Comparison of ENCODE assay signal across 8 cellular contexts in genomic region chr3:53129344-53129743, GRCh38. TPM values are rescaled to one million over a fixed set of nuclear protein-coding genes. Genes with fewer than 3 reads are reported as not detected.
DNase-seq lines count a peak whose midpoint lies in the region; ATAC-seq and TF ChIP-seq lines count a peak whose summit lies in the region.

No MANE protein-coding gene starts in this region.

- H3K36me3 ChIP-seq in liver (ENCODE audit: control insufficient read depth in 4 of 4, insufficient read depth in 3 of 4, low read depth in 1 of 4, low read length in 3 of 4) (peaks cover 1 to 15% (median 11%) of the 10 kb centered on the region in 4 donors), transverse colon (peaks cover 0 to 16% (median 5%) of the 10 kb centered on the region in 4 donors)

- H3K27me3 ChIP-seq in liver (ENCODE audit: control insufficient read depth in 4 of 4, insufficient read depth in 4 of 4, low read length in 3 of 4) = no peaks in the 10 kb centered on the region
- H3K27me3 ChIP-seq in transverse colon = no peaks in the 10 kb centered on the region

- DNase-seq in activated T-cell treated with anti-CD3 and anti-CD28 coated beads, Interleukin-2, amount 50 U/mL, for 4 hours = no peak
- DNase-seq in activated T-cell treated with anti-CD3 and anti-CD28 coated beads, Interleukin-2, amount 50 U/mL, for 1 hour = no peak
- no peak for DNase-seq in activated naive CD8-positive, alpha-beta T cell treated with anti-CD3 and anti-CD28 coated beads, Interleukin-2, amount 50 U/mL, for 24 hours
- no peak for DNase-seq in transverse colon
- no peak for DNase-seq in iPS-NIHi11 (ENCODE audit: low spot score)
- no peak for DNase-seq in ecto neural progenitor cell (ENCODE audit: low spot score)

- peaks cover 19% of the 10 kb centered on the region for H3K36me3 Mint-ChIP-seq in activated T-cell treated with anti-CD3 and anti-CD28 coated beads, Interleukin-2, amount 50 U/mL, for 4 hours (ENCODE audit: insufficient read depth)
- H3K36me3 Mint-ChIP-seq in activated naive CD8-positive, alpha-beta T cell treated with anti-CD3 and anti-CD28 coated beads, Interleukin-2, amount 50 U/mL, for 24 hours (ENCODE audit: low read depth) = peaks cover 15% of the 10 kb centered on the region

- 86% methylated on average over 3 of the region's 3 CpGs for WGBS in liver
- 42 to 60% methylated on average over 2 to 3 of the region's 3 CpGs for WGBS in transverse colon (ENCODE audit: low coverage in 1 of 2), 2 donors

- H3K4me1 ChIP-seq in liver (ENCODE audit: control insufficient read depth in 4 of 4, insufficient read depth in 4 of 4, low read length in 3 of 4) = peaks cover 4 to 29% (median 23%) of the 10 kb centered on the region in 4 donors
- H3K4me1 ChIP-seq in transverse colon = peaks cover 14 to 26% (median 21%) of the 10 kb centered on the region in 4 donors

- no peak for TF ChIP-seq CTCF in liver (IDR thresholded peaks at IDR 0.05; ENCODE audit: low read depth, low read length, missing input control)
- TF ChIP-seq CTCF in transverse colon (IDR thresholded peaks at IDR 0.05) = no peak

- H3K4me3 ChIP-seq in liver (ENCODE audit: low read depth in 1 of 3, low read length in 3 of 3) = peak overlapping the region; percentile 78 to 94 (median 88)
- peak overlapping the region in 3 of 4 donors; percentile 63 to 97 (median 78) for H3K4me3 ChIP-seq in transverse colon

- H3K27me3 Mint-ChIP-seq in activated T-cell treated with anti-CD3 and anti-CD28 coated beads, Interleukin-2, amount 50 U/mL, for 4 hours (ENCODE audit: low read depth) = no peaks in the 10 kb centered on the region
- H3K27me3 Mint-ChIP-seq in activated naive CD8-positive, alpha-beta T cell treated with anti-CD3 and anti-CD28 coated beads, Interleukin-2, amount 50 U/mL, for 24 hours = no peaks in the 10 kb centered on the region

- TF ChIP-seq EP300 in transverse colon (IDR thresholded peaks at IDR 0.05; ENCODE audit: low read depth) = no peak

- TF ChIP-seq POLR2A in transverse colon (IDR thresholded peaks at IDR 0.05) = no peak

- H3K9ac ChIP-seq in liver (ENCODE audit: low read depth in 1 of 2, low read length in 2 of 2) = peak overlapping the region in 1 of 2 donors; percentile 96

- H3K27ac ChIP-seq in liver (ENCODE audit: low read depth in 1 of 2, low read length in 2 of 2) = peak overlapping the region; percentile 81 to 82
- H3K27ac ChIP-seq in transverse colon = peak overlapping the region; percentile 81 to 95 (median 94)

- no peaks in the 10 kb centered on the region for H3K9me3 Mint-ChIP-seq in activated T-cell treated with anti-CD3 and anti-CD28 coated beads, Interleukin-2, amount 50 U/mL, for 4 hours
- no peaks in the 10 kb centered on the region for H3K9me3 Mint-ChIP-seq in activated naive CD8-positive, alpha-beta T cell treated with anti-CD3 and anti-CD28 coated beads, Interleukin-2, amount 50 U/mL, for 24 hours

- intact Hi-C loops in transverse colon (cut with DNase I; ENCODE audit: low total_unique reads) = no loop called here

- no peak for ATAC-seq in activated T-cell treated with anti-CD3 and anti-CD28 coated beads, Interleukin-2, amount 50 U/mL, for 4 hours
- no peak for ATAC-seq in activated naive CD8-positive, alpha-beta T cell treated with anti-CD3 and anti-CD28 coated beads, Interleukin-2, amount 50 U/mL, for 24 hours
- no peak for ATAC-seq in GM18870 (IDR thresholded peaks at IDR 0.05; ENCODE audit: unreplicated experiment)

- peak overlapping the region; percentile 91 for H3K4me3 Mint-ChIP-seq in activated T-cell treated with anti-CD3 and anti-CD28 coated beads, Interleukin-2, amount 50 U/mL, for 4 hours
- H3K4me3 Mint-ChIP-seq in activated naive CD8-positive, alpha-beta T cell treated with anti-CD3 and anti-CD28 coated beads, Interleukin-2, amount 50 U/mL, for 24 hours = peak overlapping the region; percentile 95

- TF ChIP-seq RAD21 in liver (IDR thresholded peaks at IDR 0.05) = no peak

- no peaks in the 10 kb centered on the region for H3K9me3 ChIP-seq in liver (ENCODE audit: control insufficient read depth in 4 of 4, low read length in 3 of 4)
- no peaks in the 10 kb centered on the region for H3K9me3 ChIP-seq in transverse colon

- in situ Hi-C loops in transverse colon (cut with MboI; ENCODE audit: low pct_ligation_motif_present in 1 of 4, low pct_unique_long_range_greater_than_20kb in 1 of 4, low sequenced_read_pairs in 3 of 4) = no loop called here

- H3K4me1 Mint-ChIP-seq in activated T-cell treated with anti-CD3 and anti-CD28 coated beads, Interleukin-2, amount 50 U/mL, for 4 hours (ENCODE audit: low read depth) = peaks cover 19% of the 10 kb centered on the region
- peaks cover 25% of the 10 kb centered on the region for H3K4me1 Mint-ChIP-seq in activated naive CD8-positive, alpha-beta T cell treated with anti-CD3 and anti-CD28 coated beads, Interleukin-2, amount 50 U/mL, for 24 hours

- peak overlapping the region; percentile 99 for H3K27ac Mint-ChIP-seq in activated naive CD8-positive, alpha-beta T cell treated with anti-CD3 and anti-CD28 coated beads, Interleukin-2, amount 50 U/mL, for 24 hours

TF ChIP-seq in liver, 16 proteins besides CTCF, POLR2A, EP300 and RAD21:
- no peak for TF ChIP-seq REST (IDR thresholded peaks at IDR 0.05)
- TF ChIP-seq FOXA2 (IDR thresholded peaks at IDR 0.05) = no peak
- no peak for TF ChIP-seq YY1 (IDR thresholded peaks at IDR 0.05)
- no peak for TF ChIP-seq HNF4A (conservative IDR thresholded peaks at IDR 0.05)
- TF ChIP-seq GABPA (IDR thresholded peaks at IDR 0.05 in 1 of 2, conservative IDR thresholded peaks at IDR 0.05 in 1 of 2) = no peak
- TF ChIP-seq ATF3 (IDR thresholded peaks at IDR 0.05) = no peak
- no peak for TF ChIP-seq EGR1 (IDR thresholded peaks at IDR 0.05; ENCODE audit: low read depth in 2 of 2)
- TF ChIP-seq JUND (IDR thresholded peaks at IDR 0.05) = no peak
- TF ChIP-seq MAX (IDR thresholded peaks at IDR 0.05) = no peak
- TF ChIP-seq FOXA1 (IDR thresholded peaks at IDR 0.05) = no peak
TF ChIP-seq in liver: peak in this region for 0.

RNA-seq across cellular contexts. Expression of gene RFT1, which starts 0.9 kb away (rescaled TPM):
- total RNA-seq in activated T-cell treated with anti-CD3 and anti-CD28 coated beads, Interleukin-2, amount 50 U/mL, for 4 hours = 10 to 100 TPM; 43.6 to 45.1 (median 44.3) TPM
- total RNA-seq in liver (10 to 100 TPM; 11.5 to 12.2 TPM), transverse colon (10 to 100 TPM in 1 of 4 donors, 1 to 10 TPM in 3; 2.2 to 10.3 (median 8.5) TPM)
- 10 to 100 TPM in 1 of 2 donors, 1 to 10 TPM in 1; 8.0 to 12.6 TPM for polyA plus RNA-seq in liver

RNA-seq across cellular contexts. Expression of gene PRKCD, which starts 31.7 kb away (rescaled TPM):
- total RNA-seq in activated T-cell treated with anti-CD3 and anti-CD28 coated beads, Interleukin-2, amount 50 U/mL, for 4 hours = 10 to 100 TPM; 15.7 to 24.3 (median 19.1) TPM
- total RNA-seq in liver = 1 to 10 TPM; 3.8 to 7.3 TPM
- 1 to 10 TPM; 3.1 TPM for polyA plus RNA-seq in liver
- total RNA-seq in transverse colon = 10 to 100 TPM; 43.8 to 78.9 (median 55.9) TPM
